ENCODE assay signal across 8 cellular contexts in the genomic region with DNA sequence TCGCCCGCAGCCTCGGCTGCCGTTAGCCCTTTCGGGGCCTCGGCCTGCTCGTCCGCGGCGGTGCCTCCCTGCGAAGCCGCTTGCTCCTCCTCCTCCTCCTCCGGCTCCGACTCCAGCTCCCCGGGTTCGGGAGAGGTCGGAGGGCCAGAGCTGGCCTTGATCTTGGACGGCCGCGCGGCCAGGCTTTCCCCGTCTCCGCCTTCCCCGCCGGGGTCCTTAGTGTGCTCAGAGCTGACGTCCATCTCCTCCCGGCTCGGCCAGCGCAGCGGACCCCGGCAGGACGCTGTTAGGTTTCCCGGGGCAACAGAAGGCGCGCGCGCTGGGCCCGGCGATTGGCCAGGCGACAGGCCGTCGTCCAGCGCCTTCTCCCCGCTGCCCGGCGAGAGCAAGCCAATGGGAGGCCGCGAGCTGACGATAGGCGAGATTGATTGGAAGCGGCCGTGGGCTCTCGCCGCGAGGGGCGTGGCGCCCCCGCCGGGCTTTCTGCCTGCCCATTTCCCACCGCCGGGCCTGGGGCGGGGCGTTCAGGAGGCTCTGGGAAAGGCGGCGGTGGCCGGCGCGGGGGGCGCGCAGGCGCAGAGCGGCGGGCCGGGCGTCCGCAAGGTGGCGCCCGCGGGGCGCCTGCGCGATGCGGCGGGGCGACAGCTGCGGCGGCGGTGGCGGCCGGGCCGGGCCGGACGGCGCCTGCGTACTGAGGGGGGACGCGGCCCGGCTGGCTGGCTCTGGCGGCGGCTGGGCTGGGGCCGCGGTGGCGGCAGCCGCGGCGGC. TPM values are rescaled to one million over a fixed set of nuclear protein-coding genes. Genes with fewer than 3 reads are reported as not detected.
DNase-seq lines count a peak whose midpoint lies in the region; ATAC-seq and TF ChIP-seq lines count a peak whose summit lies in the region.

A gene with protein sequence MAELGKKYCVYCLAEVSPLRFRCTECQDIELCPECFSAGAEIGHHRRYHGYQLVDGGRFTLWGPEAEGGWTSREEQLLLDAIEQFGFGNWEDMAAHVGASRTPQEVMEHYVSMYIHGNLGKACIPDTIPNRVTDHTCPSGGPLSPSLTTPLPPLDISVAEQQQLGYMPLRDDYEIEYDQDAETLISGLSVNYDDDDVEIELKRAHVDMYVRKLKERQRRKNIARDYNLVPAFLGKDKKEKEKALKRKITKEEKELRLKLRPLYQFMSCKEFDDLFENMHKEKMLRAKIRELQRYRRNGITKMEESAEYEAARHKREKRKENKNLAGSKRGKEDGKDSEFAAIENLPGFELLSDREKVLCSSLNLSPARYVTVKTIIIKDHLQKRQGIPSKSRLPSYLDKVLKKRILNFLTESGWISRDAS (plus strand): TSS at position 676 of the 768 bp plus-strand sequence. CDS start 208 bp downstream, outside the sequence.

- H3K27me3 Mint-ChIP-seq in activated naive CD8-positive, alpha-beta T cell treated with anti-CD3 and anti-CD28 coated beads for 36 hours, result peaks cover 4% of the 10 kb centered on the region
- no peaks in the 10 kb centered on the region for H3K27me3 Mint-ChIP-seq in osteocyte (ENCODE audit: unreplicated experiment)

- no peaks in the 10 kb centered on the region for H3K9me3 Mint-ChIP-seq in activated naive CD8-positive, alpha-beta T cell treated with anti-CD3 and anti-CD28 coated beads for 36 hours
- no peaks in the 10 kb centered on the region for H3K9me3 Mint-ChIP-seq in osteocyte (ENCODE audit: unreplicated experiment)

- peaks cover 19% of the 10 kb centered on the region for H3K4me1 ChIP-seq in thymus (ENCODE audit: control insufficient read depth, insufficient read depth, low read length)

- no peaks in the 10 kb centered on the region for H3K36me3 Mint-ChIP-seq in activated naive CD8-positive, alpha-beta T cell treated with anti-CD3 and anti-CD28 coated beads for 36 hours
- peaks cover 3% of the 10 kb centered on the region for H3K36me3 Mint-ChIP-seq in osteocyte (ENCODE audit: unreplicated experiment)

- no peaks in the 10 kb centered on the region for H3K9me3 ChIP-seq in thymus (ENCODE audit: control insufficient read depth)

- TF ChIP-seq CTCF in GM12865 (IDR thresholded peaks at IDR 0.05; ENCODE audit: insufficient read depth, low read depth, low read length, missing control alignments), result peak; percentile 53
- TF ChIP-seq CTCF in osteocyte (IDR thresholded peaks at IDR 0.05), result peak; percentile 48

- H3K27me3 ChIP-seq in thymus (ENCODE audit: control insufficient read depth, insufficient read depth), result peaks cover 20% of the 10 kb centered on the region

- DNase-seq in GM12865 (ENCODE audit: low read depth), result peak; percentile 98
- DNase-seq in NCI-H1105 (lab: John Stamatoyannopoulos, UW), result peak; percentile 91
- peak; percentile 99 for DNase-seq in SKM-1 treated with dmso at 0.1 percent for 144 hours (lab: John Stamatoyannopoulos, UW; ENCODE audit: unreplicated experiment)
- peak; percentile 97 for DNase-seq in activated naive CD8-positive, alpha-beta T cell treated with anti-CD3 and anti-CD28 coated beads for 36 hours
- peak; percentile 89 to 98 (median 96) for DNase-seq in head of caudate nucleus
- DNase-seq in osteocyte (ENCODE audit: extremely low spot score, unreplicated experiment), result peak; percentile 100

- H3K4me3 Mint-ChIP-seq in activated naive CD8-positive, alpha-beta T cell treated with anti-CD3 and anti-CD28 coated beads for 36 hours, result peak within 1 kb of the TSS; percentile 89
- H3K4me3 Mint-ChIP-seq in osteocyte (ENCODE audit: unreplicated experiment), result peak within 1 kb of the TSS; percentile 90

- H3K27ac Mint-ChIP-seq in activated naive CD8-positive, alpha-beta T cell treated with anti-CD3 and anti-CD28 coated beads for 36 hours, result peak within 1 kb of the TSS; percentile 78
- H3K27ac Mint-ChIP-seq in osteocyte (ENCODE audit: unreplicated experiment), result peak within 1 kb of the TSS; percentile 90

- H3K4me3 ChIP-seq in GM12865 (ENCODE audit: low read depth, low read length), result peak within 1 kb of the TSS; percentile 94
- peak within 1 kb of the TSS; percentile 92 for H3K4me3 ChIP-seq in thymus (ENCODE audit: low read length)

- H3K4me1 Mint-ChIP-seq in activated naive CD8-positive, alpha-beta T cell treated with anti-CD3 and anti-CD28 coated beads for 36 hours, result peaks cover 41% of the 10 kb centered on the region
- peaks cover 41% of the 10 kb centered on the region for H3K4me1 Mint-ChIP-seq in osteocyte (ENCODE audit: unreplicated experiment)

- H3K27ac ChIP-seq in thymus (ENCODE audit: low read depth), result peak within 1 kb of the TSS; percentile 91

- H3K36me3 ChIP-seq in thymus (ENCODE audit: control insufficient read depth, insufficient read depth), result peaks cover 3% of the 10 kb centered on the region

- intact Hi-C loops in head of caudate nucleus (cut with DNase I), result loop anchor here (5.0 to 10.0 kb wide), 2 partner anchors 56 to 258 kb away; partner anchors contain the start of gene KIAA0232

- peak; percentile 80 for ATAC-seq in HG02642 (IDR thresholded peaks at IDR 0.05; ENCODE audit: poor library complexity, unreplicated experiment)

- WGBS in thymus, result under 1% methylated on average over 105 of the region's 106 CpGs

RNA-seq across cellular contexts. Expression of the gene that starts here (rescaled TPM):
- 10 to 100 TPM; 10.3 to 11.2 TPM for total RNA-seq in activated naive CD8-positive, alpha-beta T cell treated with anti-CD3 and anti-CD28 coated beads for 36 hours
- 16.5 and 21.4 TPM in 2 replicates for total RNA-seq in osteocyte
- polyA plus RNA-seq in thymus, result 15.2 TPM

Comparison
In these comparisons a context has a peak if more than half of its experiments do, and no peak if none do; other contexts are left out.
1. Peak in every context shown above with its lines: DNase-seq, ATAC-seq, H3K4me3 ChIP-seq and H3K27ac ChIP-seq.